17 cellular contexts compared by ENCODE assay signal in genomic region chr2:201971516-201972228, GRCh38.
DNase-seq lines count a peak whose midpoint lies in the region; ATAC-seq and TF ChIP-seq lines count a peak whose summit lies in the region.
"Had no signal": no experiment of that assay in that cellular context is flagged by ENCODE, and none has a peak within 500 bp of the region (broad histone marks: within the 10 kb centered on the region; RNA-seq: fewer than 3 reads in every experiment).

No MANE protein-coding gene starts in this region.

- H2BK5ac ChIP-seq in IMR-90 (ENCODE audit: low read depth, low read length, poor library complexity, severe bottlenecking), result no peak overlapping the region

- no peaks in the 10 kb centered on the region for H3K36me3 ChIP-seq in IMR-90 (ENCODE audit: control insufficient read depth, insufficient read depth, low read length)
- H3K36me3 ChIP-seq: thyroid gland had no signal

- TF ChIP-seq RAD21 in IMR-90 (IDR thresholded peaks at IDR 0.05; ENCODE audit: low read length), result no peak

- intact Hi-C loops in IMR-90 (cut with micrococcal nuclease), result loop anchor here (5.0 kb wide), 1 partner anchor 61 kb away; the partner anchor contains the start of gene FZD7
- intact Hi-C loops in activated CD8-positive, alpha-beta T cell treated with anti-CD3 and anti-CD28 coated beads for 36 hours (cut with micrococcal nuclease), result no loop called here

- CTCF ChIA-PET in IMR-90 (lab: Yijun Ruan, JAX), result no interaction called here
- CTCF ChIA-PET in activated CD8-positive, alpha-beta T cell treated with anti-CD3 and anti-CD28 coated beads for 36 hours (lab: Charles Lee), result no interaction called here

- no peak for TF ChIP-seq CTCF in AG09319 (IDR thresholded peaks at IDR 0.05; ENCODE audit: low read depth, low read length)
- no peak for TF ChIP-seq CTCF in IMR-90 (conservative IDR thresholded peaks at IDR 0.05; ENCODE audit: low read depth, low read length)
- TF ChIP-seq CTCF in chondrocyte (IDR thresholded peaks at IDR 0.05), result no peak
- no peak for TF ChIP-seq CTCF in activated CD8-positive, alpha-beta T cell treated with anti-CD3 and anti-CD28 coated beads for 36 hours (IDR thresholded peaks at IDR 0.05)

- no peak overlapping the region for H3K27ac ChIP-seq in IMR-90 (ENCODE audit: insufficient read depth, low read length)
- H3K27ac ChIP-seq: C4-2B, SK-N-MC, thyroid gland had no signal

- no peak overlapping the region for H3K4me2 ChIP-seq in IMR-90 (ENCODE audit: low read depth, low read length)

- H3K4ac ChIP-seq in IMR-90 (ENCODE audit: low read depth, low read length), result no peak overlapping the region; the same call in 1 of the 2 replicates

- H4K8ac ChIP-seq in IMR-90 (ENCODE audit: low read depth in 2 of 2, low read length in 2 of 2), result no peak overlapping the region

- H3K4me1 Mint-ChIP-seq in chondrocyte (ENCODE audit: low read depth), result peaks cover 42% of the 10 kb centered on the region
- H3K4me1 Mint-ChIP-seq in activated CD8-positive, alpha-beta T cell treated with anti-CD3 and anti-CD28 coated beads for 36 hours (ENCODE audit: low read depth), result no peaks in the 10 kb centered on the region
- H3K4me1 Mint-ChIP-seq: activated CD4-positive, alpha-beta T cell treated with anti-CD3 and anti-CD28 coated beads, Interleukin-2, amount 10 ng/mL, durations not matched to agents 7 days and 5 days; memory B cell had no signal

- POLR2A ChIA-PET in IMR-90 (lab: Charles Lee; ENCODE audit: unreplicated experiment), result no interaction called here
- POLR2A ChIA-PET in activated CD8-positive, alpha-beta T cell treated with anti-CD3 and anti-CD28 coated beads for 36 hours (lab: Charles Lee), result interaction anchor here (0.9 to 1.5 kb wide), 3 partner anchors 12 to 48 kb away, joined by 3 to 4 read pairs (median 3); no protein-coding TSS in a partner anchor

- H2BK120ac ChIP-seq in IMR-90 (ENCODE audit: low read depth, low read length), result no peak overlapping the region

- no peak overlapping the region for H2BK20ac ChIP-seq in IMR-90 (ENCODE audit: low read depth, low read length)

- no TSS peak for BruUV-seq in IMR-90 (replicated peaks; lab: Mats Ljungman, UMichigan)

- H3K4me3 ChIP-seq in IMR-90 (ENCODE audit: insufficient read depth, low read depth, low read length), result no peak overlapping the region
- H3K4me3 ChIP-seq: SK-N-MC, thyroid gland had no signal

- H2AFZ ChIP-seq in IMR-90 (replicated peaks; ENCODE audit: low read length, poor library complexity), result peak overlapping the region; percentile 6

- no peak overlapping the region for H2AK5ac ChIP-seq in IMR-90 (ENCODE audit: low read depth, low read length)

- 0 out of 2 replicates have a peak overlapping the region, but pooled peaks have one; percentile 5 for H3K18ac ChIP-seq in IMR-90 (ENCODE audit: low read depth, low read length)

- H3K9me3 Mint-ChIP-seq in chondrocyte (ENCODE audit: low read depth), result no peaks in the 10 kb centered on the region
- no peaks in the 10 kb centered on the region for H3K9me3 Mint-ChIP-seq in activated CD8-positive, alpha-beta T cell treated with anti-CD3 and anti-CD28 coated beads for 36 hours
- H3K9me3 Mint-ChIP-seq: activated CD4-positive, alpha-beta T cell treated with anti-CD3 and anti-CD28 coated beads, Interleukin-2, amount 10 ng/mL, durations not matched to agents 7 days and 5 days; dendritic cell treated with granulocyte-macrophage colony-stimulating factor and Interleukin-4, amounts not matched to agents 40 ng/mL and 50 ng/mL, for 4 days; memory B cell had no signal

- in situ Hi-C loops in IMR-90 (cut with MboI; ENCODE audit: low sequenced_read_pairs), result no loop called here

- no peaks in the 10 kb centered on the region for H3K9me3 ChIP-seq in IMR-90 (ENCODE audit: control insufficient read depth, insufficient read depth, low read length)
- H3K9me3 ChIP-seq: thyroid gland had no signal

- H3K27ac Mint-ChIP-seq in chondrocyte (ENCODE audit: unreplicated experiment), result peak overlapping the region; percentile 62
- H3K27ac Mint-ChIP-seq in activated CD8-positive, alpha-beta T cell treated with anti-CD3 and anti-CD28 coated beads for 36 hours, result no peak overlapping the region
- H3K27ac Mint-ChIP-seq: activated CD4-positive, alpha-beta T cell treated with anti-CD3 and anti-CD28 coated beads, Interleukin-2, amount 10 ng/mL, durations not matched to agents 7 days and 5 days; dendritic cell treated with granulocyte-macrophage colony-stimulating factor and Interleukin-4, amounts not matched to agents 40 ng/mL and 50 ng/mL, for 4 days; memory B cell had no signal

- H3K9ac ChIP-seq in IMR-90 (ENCODE audit: low read depth, low read length), result no peak overlapping the region

- ATAC-seq in IMR-90 (ENCODE audit: low read depth) (peak; percentile 10; the same call in 1 of the 2 replicates), left lobe of liver (no peak)
- no peak for ATAC-seq in activated CD8-positive, alpha-beta T cell treated with anti-CD3 and anti-CD28 coated beads for 36 hours

- H3K9me1 ChIP-seq in IMR-90 (ENCODE audit: insufficient read depth, low read length), result peaks cover 7% of the 10 kb centered on the region; the same call in 1 of the 2 replicates

- H3K56ac ChIP-seq in IMR-90 (ENCODE audit: extremely low read depth, insufficient read depth, low read length), result no peak overlapping the region

- H3K4me3 Mint-ChIP-seq in chondrocyte (ENCODE audit: unreplicated experiment), result no peak overlapping the region
- H3K4me3 Mint-ChIP-seq in activated CD8-positive, alpha-beta T cell treated with anti-CD3 and anti-CD28 coated beads for 36 hours, result no peak overlapping the region
- H3K4me3 Mint-ChIP-seq: activated CD4-positive, alpha-beta T cell treated with anti-CD3 and anti-CD28 coated beads, Interleukin-2, amount 10 ng/mL, durations not matched to agents 7 days and 5 days; dendritic cell treated with granulocyte-macrophage colony-stimulating factor and Interleukin-4, amounts not matched to agents 40 ng/mL and 50 ng/mL, for 4 days; memory B cell had no signal

- H2BK15ac ChIP-seq in IMR-90 (ENCODE audit: low read depth, low read length), result no peak overlapping the region

- DNase-seq in AG09319 (ENCODE audit: extremely low read depth, low read depth) (peak; percentile 27), IMR-90 (peak; percentile 53), chondrocyte (ENCODE audit: low spot score) (no peak), inferior parietal cortex (ENCODE audit: extremely low spot score) (peak; percentile 22), left lobe of liver (ENCODE audit: low spot score) (no peak), SW480 (ENCODE audit: low spot score) (no peak), GOT3 (lab: John Stamatoyannopoulos, UW) (no peak)
- DNase-seq in activated CD8-positive, alpha-beta T cell treated with anti-CD3 and anti-CD28 coated beads for 36 hours, result no peak
- DNase-seq: activated CD4-positive, alpha-beta T cell treated with anti-CD3 and anti-CD28 coated beads, Interleukin-2, amount 10 ng/mL, durations not matched to agents 7 days and 5 days; activated gamma-delta T cell treated with Interleukin-2 at 50 U/mL for 16 hours; glutamatergic neuron; NCI-H510A; thyroid gland had no signal

- H4K20me1 ChIP-seq in IMR-90 (ENCODE audit: insufficient read depth, low read length), result no peaks in the 10 kb centered on the region

- peaks cover 15% of the 10 kb centered on the region for H3K4me1 ChIP-seq in IMR-90 (ENCODE audit: control insufficient read depth, insufficient read depth, low read length)
- H3K4me1 ChIP-seq: thyroid gland had no signal

- no peak overlapping the region for H4K5ac ChIP-seq in IMR-90 (ENCODE audit: low read depth, low read length)

- no peak overlapping the region; the same call in 1 of the 2 replicates for H4K91ac ChIP-seq in IMR-90 (ENCODE audit: insufficient read depth, low read depth, low read length)

- dilution Hi-C loops in IMR-90 (cut with HindIII; ENCODE audit: low sequenced_read_pairs, unreplicated experiment), result no loop called here

- 0 out of 2 replicates have a peak overlapping the region, but pooled peaks have one; percentile 32 for H3K14ac ChIP-seq in IMR-90 (replicated peaks; ENCODE audit: low read depth, low read length)

- TF ChIP-seq POLR2A in IMR-90 (IDR thresholded peaks at IDR 0.05; ENCODE audit: low read depth, low read length), result no peak

- H2AK9ac ChIP-seq in IMR-90 (replicated peaks; ENCODE audit: low read depth, low read length, poor library complexity), result no peak overlapping the region

- WGBS in IMR-90 (ENCODE audit: extremely low coverage in 2 of 2, insufficient read length in 1 of 2), 2 experiments, result no CpG with 5 or more reads among the region's 5 CpGs

- H3K27me3 ChIP-seq in IMR-90 (ENCODE audit: control insufficient read depth, insufficient read depth, low read length), result no peaks in the 10 kb centered on the region
- H3K27me3 ChIP-seq: thyroid gland had no signal

- no peak overlapping the region for H3K23ac ChIP-seq in IMR-90 (ENCODE audit: low read depth, low read length)

- H3K79me1 ChIP-seq in IMR-90 (ENCODE audit: low read depth in 1 of 2, low read length in 2 of 2), result no peaks in the 10 kb centered on the region

- no peaks in the 10 kb centered on the region for H3K36me3 Mint-ChIP-seq in chondrocyte (ENCODE audit: low read depth)
- no peaks in the 10 kb centered on the region for H3K36me3 Mint-ChIP-seq in activated CD8-positive, alpha-beta T cell treated with anti-CD3 and anti-CD28 coated beads for 36 hours (ENCODE audit: low read depth)
- H3K36me3 Mint-ChIP-seq: memory B cell had no signal

- no peaks in the 10 kb centered on the region for H3K27me3 Mint-ChIP-seq in chondrocyte (ENCODE audit: low read depth)
- peaks cover 5% of the 10 kb centered on the region for H3K27me3 Mint-ChIP-seq in activated CD8-positive, alpha-beta T cell treated with anti-CD3 and anti-CD28 coated beads for 36 hours
- H3K27me3 Mint-ChIP-seq: activated CD4-positive, alpha-beta T cell treated with anti-CD3 and anti-CD28 coated beads, Interleukin-2, amount 10 ng/mL, durations not matched to agents 7 days and 5 days; dendritic cell treated with granulocyte-macrophage colony-stimulating factor and Interleukin-4, amounts not matched to agents 40 ng/mL and 50 ng/mL, for 4 days had no signal

TF ChIP-seq in IMR-90, 13 proteins besides CTCF, POLR2A, EP300 and RAD21:
- TF ChIP-seq FOS (IDR thresholded peaks at IDR 0.05; ENCODE audit: low read depth, low read length) (peak; percentile 46; the same call in 1 of the 2 replicates), RFX5 (IDR thresholded peaks at IDR 0.05; ENCODE audit: low read depth, low read length) (no peak), MAZ (IDR thresholded peaks at IDR 0.05; ENCODE audit: borderline replicate concordance, low read depth, low read length) (no peak), BHLHE40 (IDR thresholded peaks at IDR 0.05; ENCODE audit: low read depth, low read length) (no peak)
TF ChIP-seq in IMR-90: peak in this region for 1.

Comparison
In these comparisons a context has a peak if more than half of its experiments do, and no peak if none do; other contexts are left out.
1. DNase-seq: peak in AG09319 (single experiment), IMR-90 (single experiment) and inferior parietal cortex (single experiment); none in chondrocyte (single experiment), left lobe of liver (single experiment), SW480 (single experiment), GOT3 (single experiment) and activated CD8-positive, alpha-beta T cell treated with anti-CD3 and anti-CD28 coated beads for 36 hours (single experiment).